In genomic region chr14:36663404-36664321, GRCh38 we compare ENCODE assay signal across 8 cellular contexts. TPM values are rescaled to one million over a fixed set of nuclear protein-coding genes. Genes with fewer than 3 reads are reported as not detected.
DNase-seq lines count a peak whose midpoint lies in the region; ATAC-seq and TF ChIP-seq lines count a peak whose summit lies in the region.

No MANE protein-coding gene starts in this region.

- H3K9me3 ChIP-seq in CD4-positive, alpha-beta memory T cell (ENCODE audit: control insufficient read depth in 1 of 2, low read length in 2 of 2): no peaks in the 10 kb centered on the region
- H3K9me3 ChIP-seq in MG63: no peaks in the 10 kb centered on the region
- no peaks in the 10 kb centered on the region for H3K9me3 ChIP-seq in endodermal cell (ENCODE audit: control insufficient read depth, low read length)
- no peaks in the 10 kb centered on the region for H3K9me3 ChIP-seq in osteoblast (ENCODE audit: low read depth, low read length)

- intact Hi-C loops in CD4-positive, alpha-beta memory T cell (cut with micrococcal nuclease): no loop called here

- H3K27ac ChIP-seq in CD4-positive, alpha-beta memory T cell (ENCODE audit: low read depth, low read length): no peak overlapping the region
- H3K27ac ChIP-seq in endodermal cell (ENCODE audit: low read depth, low read length) (no peak overlapping the region), osteoblast (ENCODE audit: low read depth, low read length) (no peak overlapping the region)

- H2AFZ ChIP-seq in osteoblast (ENCODE audit: low read length): peak overlapping the region; percentile 93

- peaks cover 26% of the 10 kb centered on the region for H3K4me1 ChIP-seq in CD4-positive, alpha-beta memory T cell (ENCODE audit: insufficient read depth, low read length)
- H3K4me1 ChIP-seq in endodermal cell (ENCODE audit: control insufficient read depth, insufficient read depth, low read length) (peaks cover 6% of the 10 kb centered on the region), osteoblast (ENCODE audit: insufficient read depth, low read length) (peaks cover 12% of the 10 kb centered on the region)

- H4K20me1 ChIP-seq in osteoblast (ENCODE audit: insufficient read depth, low read length): no peaks in the 10 kb centered on the region

- peak overlapping the region; percentile 4 to 72 (median 53) for H3K4me3 Mint-ChIP-seq in CD4-positive, alpha-beta memory T cell
- peak overlapping the region; percentile 55 for H3K4me3 Mint-ChIP-seq in endodermal cell

- ATAC-seq in GM18517 (IDR thresholded peaks at IDR 0.05; ENCODE audit: unreplicated experiment) (no peak), HG02885 (IDR thresholded peaks at IDR 0.05; ENCODE audit: poor library complexity, unreplicated experiment) (no peak)

- DNase-seq in CD4-positive, alpha-beta memory T cell: no peak
- peak; percentile 44 for DNase-seq in MG63
- DNase-seq in endodermal cell: peak; percentile 76
- peak; percentile 94 for DNase-seq in osteoblast (ENCODE audit: insufficient read length, low spot score, missing footprints)
- no peak for DNase-seq in stimulated activated CD4-positive, alpha-beta T cell treated with anti-CD3 and anti-CD28 coated beads, Interleukin-4, amount 100 ng/mL, for 4 hours
- no peak for DNase-seq in MV-4-11 (lab: John Stamatoyannopoulos, UW)

- peaks cover 1 to 8% of the 10 kb centered on the region in 2 donors for H3K36me3 Mint-ChIP-seq in CD4-positive, alpha-beta memory T cell
- no peaks in the 10 kb centered on the region for H3K36me3 Mint-ChIP-seq in endodermal cell (ENCODE audit: low read depth)

- POLR2A ChIA-PET in CD4-positive, alpha-beta memory T cell (lab: Charles Lee; ENCODE audit: partially characterized antibody): no interaction called here

- peaks cover 24% of the 10 kb centered on the region for H3K27me3 ChIP-seq in CD4-positive, alpha-beta memory T cell (ENCODE audit: insufficient read depth, low read length)
- H3K27me3 ChIP-seq in MG63 (no peaks in the 10 kb centered on the region), endodermal cell (ENCODE audit: control insufficient read depth, insufficient read depth, low read length, poor library complexity, severe bottlenecking) (peaks cover 100% of the 10 kb centered on the region), osteoblast (ENCODE audit: insufficient read depth, low read length) (peaks cover 47% of the 10 kb centered on the region)

- no peak overlapping the region for H3K27ac Mint-ChIP-seq in CD4-positive, alpha-beta memory T cell
- H3K27ac Mint-ChIP-seq in endodermal cell: no peak overlapping the region

- H3K79me2 ChIP-seq in osteoblast (ENCODE audit: insufficient read depth, low read length): no peaks in the 10 kb centered on the region

- H3K27me3 Mint-ChIP-seq in CD4-positive, alpha-beta memory T cell: peaks cover 63 to 76% of the 10 kb centered on the region in 2 donors
- peaks cover 97% of the 10 kb centered on the region for H3K27me3 Mint-ChIP-seq in endodermal cell (ENCODE audit: insufficient read depth)

- no peak overlapping the region for H3K4me3 ChIP-seq in CD4-positive, alpha-beta memory T cell (ENCODE audit: low read length in 2 of 2)
- H3K4me3 ChIP-seq in MG63: peak overlapping the region; percentile 62
- peak overlapping the region; percentile 79 for H3K4me3 ChIP-seq in endodermal cell (ENCODE audit: low read length)
- H3K4me3 ChIP-seq in osteoblast (ENCODE audit: insufficient read depth, low read length): peak overlapping the region; percentile 75

- H3K4me2 ChIP-seq in osteoblast (ENCODE audit: insufficient read depth, low read length): peak overlapping the region; percentile 89

- H3K9me3 Mint-ChIP-seq in CD4-positive, alpha-beta memory T cell: peaks cover 0 to 28% (median 14%) of the 10 kb centered on the region in 8 donors
- H3K9me3 Mint-ChIP-seq in endodermal cell: no peaks in the 10 kb centered on the region

- TF ChIP-seq CTCF in endodermal cell (conservative IDR thresholded peaks at IDR 0.05) (no peak), osteoblast (IDR thresholded peaks at IDR 0.05; ENCODE audit: extremely low read depth, low read depth, low read length) (no peak)

- no peaks in the 10 kb centered on the region for H3K36me3 ChIP-seq in CD4-positive, alpha-beta memory T cell (ENCODE audit: insufficient read depth, low read length)
- H3K36me3 ChIP-seq in MG63 (0 out of 2 replicates have a peak, but pooled peaks cover 2% of the 10 kb centered on the region), endodermal cell (ENCODE audit: control insufficient read depth, insufficient read depth, low read length) (no peaks in the 10 kb centered on the region), osteoblast (ENCODE audit: insufficient read depth, low read length) (no peaks in the 10 kb centered on the region)

- 3 to 5% methylated on average over 17 to 39 of the region's 39 CpGs for WGBS in endodermal cell (ENCODE audit: insufficient coverage in 1 of 2, insufficient read length in 1 of 2), 2 experiments

- no peak overlapping the region for H3K9ac ChIP-seq in endodermal cell (ENCODE audit: extremely low read depth, low read length, poor library complexity, severe bottlenecking)

- CTCF ChIA-PET in CD4-positive, alpha-beta memory T cell (lab: Charles Lee; ENCODE audit: partially characterized antibody): no interaction called here

- H3K4me1 Mint-ChIP-seq in CD4-positive, alpha-beta memory T cell: peaks cover 20 to 64% (median 37%) of the 10 kb centered on the region in 4 donors
- H3K4me1 Mint-ChIP-seq in endodermal cell: peaks cover 36% of the 10 kb centered on the region

RNA-seq across cellular contexts. Expression of gene PAX9, which starts 2.0 kb away (rescaled TPM):
- total RNA-seq in CD4-positive, alpha-beta memory T cell: not detected
- polyA plus RNA-seq in CD4-positive, alpha-beta memory T cell: under 1 TPM in 1 of 2 donors, not detected in 1; 0.03 TPM
- total RNA-seq in MG63 (2014; rRNA removed; shearing (Covaris generic); ENCODE audit: low replicate concordance): 0.99 and 1.2 TPM in 2 replicates
- under 1 TPM; 0.22 to 0.35 TPM for total RNA-seq in endodermal cell
- 0.28 TPM for polyA plus RNA-seq in endodermal cell (2013, experiment 1 of 2)
- polyA plus RNA-seq in endodermal cell (2013, experiment 2 of 2): 0.33 TPM
- under 0.01 TPM in 1 of 2 replicates, not detected in the other for total RNA-seq in osteoblast

Comparison
In these comparisons a context has a peak if more than half of its experiments do, and no peak if none do; other contexts are left out.
1. DNase-seq: peak in MG63 (single experiment), endodermal cell (single experiment) and osteoblast (single experiment); none in CD4-positive, alpha-beta memory T cell (0 of 5), stimulated activated CD4-positive, alpha-beta T cell treated with anti-CD3 and anti-CD28 coated beads, Interleukin-4, amount 100 ng/mL, for 4 hours (0 of 2) and MV-4-11 (single experiment).
2. H3K4me3 ChIP-seq: peak in MG63 (single experiment), endodermal cell (single experiment) and osteoblast (single experiment); none in CD4-positive, alpha-beta memory T cell (0 of 2).